8 cellular contexts compared by ENCODE assay signal in the genomic region with DNA sequence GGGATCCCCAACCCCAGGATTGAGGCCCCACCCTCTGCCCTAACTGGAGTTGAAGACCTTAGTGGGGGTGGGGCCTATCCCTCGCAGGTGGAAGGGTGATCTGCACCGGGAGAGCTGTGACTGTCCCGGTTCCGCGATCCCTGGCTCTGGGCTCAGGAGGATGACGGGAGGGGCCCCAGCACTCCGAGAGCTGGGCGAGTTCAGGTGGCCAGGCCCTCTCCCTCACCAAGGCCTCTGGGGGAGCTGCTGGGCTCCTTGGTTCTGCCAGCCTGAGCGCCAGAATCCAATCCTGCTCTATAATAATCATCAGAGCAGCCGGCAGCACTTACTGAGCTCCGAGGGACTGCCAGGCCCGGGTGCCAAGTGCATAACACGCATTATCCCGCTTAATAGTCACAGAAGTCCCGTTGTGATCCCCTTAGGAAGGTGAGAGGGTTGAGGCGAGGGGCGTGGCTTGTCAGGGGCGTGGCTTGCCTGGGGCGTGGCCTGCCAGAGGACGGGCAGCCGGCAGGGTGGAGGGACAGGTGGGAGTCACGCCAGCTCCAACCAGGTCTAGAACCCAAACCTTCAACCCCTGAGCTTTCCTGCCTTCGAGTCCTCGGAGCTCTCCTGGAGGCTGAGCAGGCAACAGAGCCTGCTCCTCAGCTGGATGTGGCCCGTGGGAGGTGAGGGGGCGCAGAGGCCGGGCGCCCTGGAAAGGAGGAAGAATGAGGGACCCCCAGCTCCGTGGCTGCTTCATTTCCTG. TPM values are rescaled to one million over a fixed set of nuclear protein-coding genes. Genes with fewer than 3 reads are reported as not detected.
DNase-seq lines count a peak whose midpoint lies in the region; ATAC-seq and TF ChIP-seq lines count a peak whose summit lies in the region.

No MANE protein-coding gene starts in this region.

- no peaks in the 10 kb centered on the region for H3K9me3 Mint-ChIP-seq in WTC11

- H3K27me3 Mint-ChIP-seq in WTC11 (ENCODE audit: low read depth), result peaks cover 55% of the 10 kb centered on the region

- dilution Hi-C loops in mammary epithelial cell (cut with HindIII; ENCODE audit: low sequenced_read_pairs), result no loop called here

- H3K4me3 Mint-ChIP-seq in WTC11, result peak overlapping the region; percentile 74

- no peaks in the 10 kb centered on the region for H3K79me2 ChIP-seq in mammary epithelial cell (ENCODE audit: insufficient read depth, low read length)

- ATAC-seq in WTC11, result peak; percentile 80
- ATAC-seq in left colon, result peak; percentile 79
- no peak for ATAC-seq in GM18868 (IDR thresholded peaks at IDR 0.05; ENCODE audit: unreplicated experiment)
- no peak for ATAC-seq in GM18873 (IDR thresholded peaks at IDR 0.05; ENCODE audit: low FRiP score, unreplicated experiment)

- peak overlapping the region; percentile 57 for H3K4me3 ChIP-seq in HUES64 (ENCODE audit: low read length)
- H3K4me3 ChIP-seq in mammary epithelial cell (replicated peaks in 1 of 3; ENCODE audit: insufficient read depth in 1 of 3, low read depth in 2 of 3, low read length in 3 of 3), result peak overlapping the region; percentile 19 to 41 (median 35)

- POLR2A ChIA-PET in WTC11 (lab: Charles Lee), result interaction anchor here (1.0 to 1.4 kb wide), 4 partner anchors 11 to 1919 kb away, joined by 3 to 9 read pairs (median 4); no protein-coding TSS in a partner anchor

- DNase-seq in AG08396 (ENCODE audit: low spot score), result peak; percentile 57
- peak; percentile 96 for DNase-seq in WTC11 (ENCODE audit: low spot score)
- no peak for DNase-seq in mammary epithelial cell
- DNase-seq in left colon, result peak; percentile 78 to 84
- DNase-seq in stimulated activated CD4-positive, alpha-beta T cell treated with anti-CD3 and anti-CD28 coated beads, Interleukin-4, amount 100 ng/mL, for 48 hours (ENCODE audit: low read depth in 2 of 2), result peak; percentile 50 to 70

- no peak for TF ChIP-seq CTCF in WTC11 (IDR thresholded peaks at IDR 0.05)
- TF ChIP-seq CTCF in mammary epithelial cell (conservative IDR thresholded peaks at IDR 0.05 in 1 of 2, IDR thresholded peaks at IDR 0.05 in 1 of 2; ENCODE audit: extremely low read depth in 1 of 2, insufficient read depth in 1 of 2, low read depth in 1 of 2, low read length in 2 of 2), result peak; percentile 8 to 44

- H3K9me3 ChIP-seq in HUES64 (ENCODE audit: insufficient read depth, low read depth, low read length), result no peaks in the 10 kb centered on the region
- H3K9me3 ChIP-seq in mammary epithelial cell (replicated peaks; ENCODE audit: insufficient read depth, low read length), result no peaks in the 10 kb centered on the region

- CTCF ChIA-PET in WTC11 (lab: Charles Lee) (interaction anchor here (0.6 to 4.9 kb wide), 50 partner anchors 8 to 1911 kb away, joined by 3 to 86 read pairs (median 5); a partner anchor contains a TSS), mammary epithelial cell (lab: Charles Lee; ENCODE audit: low non-redundant PET) (no interaction called here)

- peaks cover 34% of the 10 kb centered on the region for H3K4me1 Mint-ChIP-seq in WTC11

- in situ Hi-C loops in mammary epithelial cell (cut with MboI; ENCODE audit: low sequenced_read_pairs in 2 of 2), result no loop called here

- H3K36me3 Mint-ChIP-seq in WTC11, result no peaks in the 10 kb centered on the region

- intact Hi-C loops in mammary epithelial cell (cut with micrococcal nuclease), result loop anchor here (2.0 kb wide), 1 partner anchor 15 kb away; no protein-coding TSS in a partner anchor
- intact Hi-C loops in left colon (cut with DNase I, micrococcal nuclease), result no loop called here

- H3K27ac ChIP-seq in HUES64 (ENCODE audit: low read depth, low read length) (peak overlapping the region; percentile 40; the same call in 1 of the 2 replicates), mammary epithelial cell (ENCODE audit: insufficient read depth, low read depth, low read length) (no peak overlapping the region)

- peak overlapping the region; percentile 88 for H3K4me2 ChIP-seq in mammary epithelial cell (ENCODE audit: insufficient read depth, low read depth, low read length)

- peak overlapping the region; percentile 61 for H2AFZ ChIP-seq in mammary epithelial cell (ENCODE audit: low read depth, low read length)

- H3K36me3 ChIP-seq in HUES64 (ENCODE audit: insufficient read depth, low read length) (no peaks in the 10 kb centered on the region), mammary epithelial cell (ENCODE audit: insufficient read depth, low read length) (no peaks in the 10 kb centered on the region)

- BruUV-seq in mammary epithelial cell (replicated peaks; lab: Mats Ljungman, UMichigan), result no TSS peak

- peaks cover 30% of the 10 kb centered on the region for H3K27me3 ChIP-seq in HUES64 (ENCODE audit: insufficient read depth, low read length)
- no peaks in the 10 kb centered on the region for H3K27me3 ChIP-seq in mammary epithelial cell (ENCODE audit: insufficient read depth, low read length)

- H3K9ac ChIP-seq in HUES64 (ENCODE audit: low read depth, low read length) (peak overlapping the region; percentile 25; the same call in 1 of the 2 replicates), mammary epithelial cell (ENCODE audit: insufficient read depth, low read length) (no peak overlapping the region)

- H3K4me1 ChIP-seq in HUES64 (ENCODE audit: insufficient read depth, low read length) (peaks cover 11% of the 10 kb centered on the region), mammary epithelial cell (ENCODE audit: insufficient read depth, low read length) (peaks cover 31% of the 10 kb centered on the region)

- no peak overlapping the region for H3K27ac Mint-ChIP-seq in WTC11

- 8% methylated on average over 29 of the region's 29 CpGs for WGBS in HUES64
- WGBS in mammary epithelial cell (ENCODE audit: low coverage, missing lambda C conversion rate), result 16% methylated on average over 14 of the region's 29 CpGs

- no peaks in the 10 kb centered on the region for H4K20me1 ChIP-seq in mammary epithelial cell (ENCODE audit: insufficient read depth, low read length)

TF ChIP-seq in WTC11, 78 proteins besides CTCF, POLR2A, EP300 and RAD21:
- TF ChIP-seq, protein P1, sequence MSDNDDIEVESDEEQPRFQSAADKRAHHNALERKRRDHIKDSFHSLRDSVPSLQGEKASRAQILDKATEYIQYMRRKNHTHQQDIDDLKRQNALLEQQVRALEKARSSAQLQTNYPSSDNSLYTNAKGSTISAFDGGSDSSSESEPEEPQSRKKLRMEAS (CRISPR knock-in tag; IDR thresholded peaks at IDR 0.05), result 0 out of 2 replicates have a peak, but pooled peaks have one; percentile 41
- TF ChIP-seq, protein P2, sequence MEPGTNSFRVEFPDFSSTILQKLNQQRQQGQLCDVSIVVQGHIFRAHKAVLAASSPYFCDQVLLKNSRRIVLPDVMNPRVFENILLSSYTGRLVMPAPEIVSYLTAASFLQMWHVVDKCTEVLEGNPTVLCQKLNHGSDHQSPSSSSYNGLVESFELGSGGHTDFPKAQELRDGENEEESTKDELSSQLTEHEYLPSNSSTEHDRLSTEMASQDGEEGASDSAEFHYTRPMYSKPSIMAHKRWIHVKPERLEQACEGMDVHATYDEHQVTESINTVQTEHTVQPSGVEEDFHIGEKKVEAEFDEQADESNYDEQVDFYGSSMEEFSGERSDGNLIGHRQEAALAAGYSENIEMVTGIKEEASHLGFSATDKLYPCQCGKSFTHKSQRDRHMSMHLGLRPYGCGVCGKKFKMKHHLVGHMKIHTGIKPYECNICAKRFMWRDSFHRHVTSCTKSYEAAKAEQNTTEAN (CRISPR knock-in tag; IDR thresholded peaks at IDR 0.05), result 0 out of 2 replicates have a peak, but pooled peaks have one; percentile 34
- TF ChIP-seq FOXK1 (CRISPR knock-in tag; IDR thresholded peaks at IDR 0.05) (no peak), ZNF232 (CRISPR knock-in tag; IDR thresholded peaks at IDR 0.05) (0 out of 2 replicates have a peak, but pooled peaks have one; percentile 34), SP1 (CRISPR knock-in tag; conservative IDR thresholded peaks at IDR 0.05) (peak; percentile 44), ZNF121 (CRISPR knock-in tag; IDR thresholded peaks at IDR 0.05) (peak; percentile 99), NFYB (CRISPR knock-in tag; conservative IDR thresholded peaks at IDR 0.05; ENCODE audit: low read depth) (no peak)
- TF ChIP-seq, protein P3, sequence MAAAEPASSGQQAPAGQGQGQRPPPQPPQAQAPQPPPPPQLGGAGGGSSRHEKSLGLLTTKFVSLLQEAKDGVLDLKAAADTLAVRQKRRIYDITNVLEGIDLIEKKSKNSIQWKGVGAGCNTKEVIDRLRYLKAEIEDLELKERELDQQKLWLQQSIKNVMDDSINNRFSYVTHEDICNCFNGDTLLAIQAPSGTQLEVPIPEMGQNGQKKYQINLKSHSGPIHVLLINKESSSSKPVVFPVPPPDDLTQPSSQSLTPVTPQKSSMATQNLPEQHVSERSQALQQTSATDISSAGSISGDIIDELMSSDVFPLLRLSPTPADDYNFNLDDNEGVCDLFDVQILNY (CRISPR knock-in tag; IDR thresholded peaks at IDR 0.05), result no peak
TF ChIP-seq in WTC11: peak in this region for 5.

RNA-seq across cellular contexts. Expression of a gene that starts 7.2 kb away (rescaled TPM):
- 3.3 TPM for polyA plus RNA-seq in HUES64 (2013, experiment 1 of 2)
- polyA plus RNA-seq in HUES64 (2013, experiment 2 of 2), result 4.9 TPM
- total RNA-seq in WTC11 (2021) (12.5 to 18.9 TPM (median 18.2 TPM) in 3 replicates), mammary epithelial cell (10 to 100 TPM in 1 of 2 donors, 1 to 10 TPM in 1; 4.7 to 17.7 TPM), left colon (10 to 100 TPM; 18.6 to 24.1 TPM)
- polyA plus RNA-seq in mammary epithelial cell, result 6.9 TPM
- polyA minus RNA-seq in mammary epithelial cell, result 21.2 TPM

Comparison
In these comparisons a context has a peak if more than half of its experiments do, and no peak if none do; other contexts are left out.
1. ATAC-seq: peak in WTC11 (single experiment) and left colon (single experiment); none in GM18868 (single experiment) and GM18873 (single experiment).